ENCODE assay signal across 12 cellular contexts in the genomic region with DNA sequence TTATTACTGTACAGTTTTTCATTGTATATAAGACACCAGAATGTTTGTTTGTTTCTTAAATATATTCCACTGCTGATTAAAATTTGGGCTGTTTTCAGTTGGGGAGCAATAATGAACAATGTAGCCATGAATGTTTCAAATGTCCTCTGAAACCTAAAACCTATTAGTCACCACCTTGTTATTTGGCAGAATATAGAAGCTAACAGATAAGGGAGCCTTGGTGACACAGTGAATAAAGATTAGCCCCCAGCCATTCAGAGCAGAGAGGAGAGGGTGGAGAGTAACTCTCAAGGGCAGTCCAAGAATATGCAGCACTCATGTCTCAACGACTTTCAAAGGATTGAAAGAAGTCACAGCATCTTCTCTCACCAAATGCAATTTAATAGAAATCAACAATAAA. TPM values are rescaled to one million over a fixed set of nuclear protein-coding genes. Genes with fewer than 3 reads are reported as not detected.
A peak's percentile ranks its signal among the peaks of the same experiment; 100 is the strongest.
DNase-seq lines count a peak whose midpoint lies in the region; ATAC-seq and TF ChIP-seq lines count a peak whose summit lies in the region.
"Had no signal": no experiment of that assay in that cellular context is flagged by ENCODE, and none has a peak within 500 bp of the region (broad histone marks: within the 10 kb centered on the region; RNA-seq: fewer than 3 reads in every experiment).

No MANE protein-coding gene starts in this region.

- 0 out of 2 replicates have a peak, but pooled peaks cover 3% of the 10 kb centered on the region for H3K4me1 ChIP-seq in Panc1 (ENCODE audit: control insufficient read depth, insufficient read depth, low read length)
- peaks cover 2% of the 10 kb centered on the region for H3K4me1 ChIP-seq in fibroblast of lung (ENCODE audit: control insufficient read depth, extremely low read depth, insufficient read depth, low read length)

- H3K27me3 ChIP-seq in Panc1 (ENCODE audit: control insufficient read depth, insufficient read depth, low read length), result no peaks in the 10 kb centered on the region
- no peaks in the 10 kb centered on the region for H3K27me3 ChIP-seq in fibroblast of lung (ENCODE audit: control insufficient read depth, insufficient read depth, low read length)

- CTCF ChIA-PET in Panc1 (lab: Charles Lee), result no interaction called here

- no peaks in the 10 kb centered on the region for H4K20me1 ChIP-seq in fibroblast of lung (ENCODE audit: control insufficient read depth, extremely low read depth, insufficient read depth, low read length)

- H2AFZ ChIP-seq in fibroblast of lung (ENCODE audit: low read length), result no peak overlapping the region

- peak overlapping the region; percentile 63 for H3K27ac Mint-ChIP-seq in progenitor cell of endocrine pancreas
- no peak overlapping the region for H3K27ac Mint-ChIP-seq in activated naive CD8-positive, alpha-beta T cell treated with anti-CD3 and anti-CD28 coated beads for 36 hours
- H3K27ac Mint-ChIP-seq: stimulated activated naive CD8-positive, alpha-beta T cell treated with anti-CD3 and anti-CD28 coated beads, Interleukin-15, amount 100 ng/mL, for 72 hours had no signal

- POLR2A ChIA-PET in Panc1 (lab: Charles Lee), result no interaction called here

- H3K27me3 Mint-ChIP-seq in progenitor cell of endocrine pancreas, result no peaks in the 10 kb centered on the region
- peaks cover 32% of the 10 kb centered on the region for H3K27me3 Mint-ChIP-seq in activated naive CD8-positive, alpha-beta T cell treated with anti-CD3 and anti-CD28 coated beads for 36 hours

- in situ Hi-C loops in Panc1 (cut with HindIII; ENCODE audit: low pct_unique_long_range_greater_than_20kb, low sequenced_read_pairs), result no loop called here

- intact Hi-C loops in Panc1 (cut with micrococcal nuclease; ENCODE audit: unreplicated experiment), result no loop called here

- peak; percentile 88 for ATAC-seq in Panc1
- no peak for ATAC-seq in HG03135 (IDR thresholded peaks at IDR 0.05; ENCODE audit: unreplicated experiment)
- ATAC-seq in HG02763 (IDR thresholded peaks at IDR 0.05; ENCODE audit: unreplicated experiment), result no peak
- ATAC-seq: stimulated activated naive CD8-positive, alpha-beta T cell treated with anti-CD3 and anti-CD28 coated beads, Interleukin-15, amount 100 ng/mL, for 72 hours had no signal

- no peaks in the 10 kb centered on the region for H3K36me3 Mint-ChIP-seq in progenitor cell of endocrine pancreas (ENCODE audit: insufficient read depth)
- no peaks in the 10 kb centered on the region for H3K36me3 Mint-ChIP-seq in activated naive CD8-positive, alpha-beta T cell treated with anti-CD3 and anti-CD28 coated beads for 36 hours

- DNase-seq in EH (ENCODE audit: low read depth), result peak; percentile 91
- DNase-seq in Panc1 (ENCODE audit: low read depth, low spot score), result no peak
- peak; percentile 69 to 92 for DNase-seq in fibroblast of lung (ENCODE audit: low read depth in 2 of 2)
- no peak for DNase-seq in progenitor cell of endocrine pancreas (ENCODE audit: low spot score, unreplicated experiment)
- DNase-seq in NCI-H1092 treated with DMSO at 0.1 percent for 48 hours (lab: John Stamatoyannopoulos, UW), result no peak
- no peak for DNase-seq in activated naive CD8-positive, alpha-beta T cell treated with anti-CD3 and anti-CD28 coated beads for 36 hours
- DNase-seq: activated CD4-positive, alpha-beta T cell treated with anti-CD3 and anti-CD28 coated beads, Interleukin-2, amount 50 U/mL, for 1 hour; caudate nucleus; stimulated activated naive CD8-positive, alpha-beta T cell treated with anti-CD3 and anti-CD28 coated beads, Interleukin-15, amount 100 ng/mL, for 72 hours had no signal

- H3K4me3 ChIP-seq in Panc1 (ENCODE audit: low read depth in 2 of 2, low read length in 2 of 2) (no peak overlapping the region), fibroblast of lung (replicated peaks in 1 of 4; ENCODE audit: control extremely low read depth in 1 of 4, insufficient read depth in 1 of 4, low read depth in 3 of 4, low read length in 4 of 4) (no peak overlapping the region)

- no peaks in the 10 kb centered on the region for H3K9me3 ChIP-seq in Panc1 (ENCODE audit: control insufficient read depth, insufficient read depth, low read depth, low read length)
- no peaks in the 10 kb centered on the region for H3K9me3 ChIP-seq in fibroblast of lung (ENCODE audit: control insufficient read depth, insufficient read depth, low read depth, low read length)

- no peaks in the 10 kb centered on the region for H3K9me3 Mint-ChIP-seq in progenitor cell of endocrine pancreas (ENCODE audit: low read depth)
- peaks cover 9% of the 10 kb centered on the region for H3K9me3 Mint-ChIP-seq in activated naive CD8-positive, alpha-beta T cell treated with anti-CD3 and anti-CD28 coated beads for 36 hours
- H3K9me3 Mint-ChIP-seq: stimulated activated naive CD8-positive, alpha-beta T cell treated with anti-CD3 and anti-CD28 coated beads, Interleukin-15, amount 100 ng/mL, for 72 hours had no signal

- no peaks in the 10 kb centered on the region for H3K36me3 ChIP-seq in Panc1 (ENCODE audit: control insufficient read depth, insufficient read depth, low read length)
- H3K36me3 ChIP-seq in fibroblast of lung (ENCODE audit: control insufficient read depth, insufficient read depth, low read length), result no peaks in the 10 kb centered on the region

- H3K4me2 ChIP-seq in fibroblast of lung (ENCODE audit: extremely low read depth, insufficient read depth, low read length), result no peak overlapping the region

- no peak overlapping the region for H3K27ac ChIP-seq in Panc1 (ENCODE audit: low read length)
- no peak overlapping the region for H3K27ac ChIP-seq in fibroblast of lung (ENCODE audit: insufficient read depth, low read length)

- no peaks in the 10 kb centered on the region for H3K79me2 ChIP-seq in fibroblast of lung (ENCODE audit: control insufficient read depth, insufficient read depth, low read length)

- H3K9ac ChIP-seq in fibroblast of lung (ENCODE audit: insufficient read depth, low read length), result no peak overlapping the region

- BruUV-seq in Panc1 (replicated peaks; lab: Mats Ljungman, UMichigan), result no TSS peak

- H3K4me3 Mint-ChIP-seq in progenitor cell of endocrine pancreas (ENCODE audit: low read depth), result no peak overlapping the region
- no peak overlapping the region for H3K4me3 Mint-ChIP-seq in activated naive CD8-positive, alpha-beta T cell treated with anti-CD3 and anti-CD28 coated beads for 36 hours
- H3K4me3 Mint-ChIP-seq: stimulated activated naive CD8-positive, alpha-beta T cell treated with anti-CD3 and anti-CD28 coated beads, Interleukin-15, amount 100 ng/mL, for 72 hours had no signal

- TF ChIP-seq CTCF in Panc1 (IDR thresholded peaks at IDR 0.05) (no peak), fibroblast of lung (conservative IDR thresholded peaks at IDR 0.05 in 1 of 2, IDR thresholded peaks at IDR 0.05 in 1 of 2; ENCODE audit: low read depth in 1 of 2, low read length in 2 of 2) (no peak), progenitor cell of endocrine pancreas (IDR thresholded peaks at IDR 0.05; ENCODE audit: unreplicated experiment) (no peak)

- peaks cover 7% of the 10 kb centered on the region for H3K4me1 Mint-ChIP-seq in progenitor cell of endocrine pancreas (ENCODE audit: low read depth)
- peaks cover 15% of the 10 kb centered on the region for H3K4me1 Mint-ChIP-seq in activated naive CD8-positive, alpha-beta T cell treated with anti-CD3 and anti-CD28 coated beads for 36 hours

RNA-seq across cellular contexts. Expression of gene ATP8B1, which starts 43.1 kb away (rescaled TPM):
- total RNA-seq in Panc1 (2021; ENCODE audit: unreplicated experiment) (12.5 TPM), fibroblast of lung (53.4 and 109 TPM in 2 replicates), progenitor cell of endocrine pancreas (21.7 and 21.9 TPM in 2 replicates)
- polyA plus RNA-seq in Panc1 (2012; ENCODE audit: insufficient read length), result 6.0 TPM
- polyA plus RNA-seq in fibroblast of lung, result 125 and 153 TPM in 2 replicates
- polyA plus RNA-seq in fibroblast of lung (2012), result 58.7 and 73.2 TPM in 2 replicates
- polyA minus RNA-seq in fibroblast of lung (ENCODE audit: low replicate concordance), result 71.4 and 106 TPM in 2 replicates
- total RNA-seq in activated naive CD8-positive, alpha-beta T cell treated with anti-CD3 and anti-CD28 coated beads for 36 hours, result 1 to 10 TPM; 1.4 to 1.5 TPM
- total RNA-seq: G401 had no signal

Comparison
In these comparisons a context has a peak if more than half of its experiments do, and no peak if none do; other contexts are left out.
1. DNase-seq: peak in EH (single experiment) and fibroblast of lung (2 of 2); none in Panc1 (single experiment), progenitor cell of endocrine pancreas (single experiment), NCI-H1092 treated with DMSO at 0.1 percent for 48 hours (single experiment) and activated naive CD8-positive, alpha-beta T cell treated with anti-CD3 and anti-CD28 coated beads for 36 hours (single experiment).